ENCODE assay signal across 1 cellular context in genomic region chr18:35267809-35268208, GRCh38.
TF ChIP-seq lines count a peak whose summit lies in the region.

No MANE protein-coding gene starts in this region.

TF ChIP-seq in GM23338, 12 proteins besides CTCF, POLR2A, EP300 and RAD21:
- TF ChIP-seq ZNF462 (CRISPR knock-in tag; IDR thresholded peaks at IDR 0.05) (no peak), ZNF331 (CRISPR knock-in tag; IDR thresholded peaks at IDR 0.05; ENCODE audit: low read depth) (no peak), CREB1 (CRISPR knock-in tag; IDR thresholded peaks at IDR 0.05; ENCODE audit: low read depth) (no peak), EZH2phosphoT487 (IDR thresholded peaks at IDR 0.05; ENCODE audit: unreplicated experiment) (no peak), REST (IDR thresholded peaks at IDR 0.05; ENCODE audit: unreplicated experiment) (no peak), ETS1 (IDR thresholded peaks at IDR 0.05) (no peak), JUNB (IDR thresholded peaks at IDR 0.05; ENCODE audit: unreplicated experiment) (no peak), POLR2AphosphoS5 (IDR thresholded peaks at IDR 0.05; ENCODE audit: low read depth) (no peak), NANOG (IDR thresholded peaks at IDR 0.05; ENCODE audit: borderline replicate concordance) (no peak), ZNF114 (CRISPR knock-in tag; IDR thresholded peaks at IDR 0.05) (no peak), EZH2 (IDR thresholded peaks at IDR 0.05; ENCODE audit: low read depth, unreplicated experiment) (no peak), STAT1 (IDR thresholded peaks at IDR 0.05; ENCODE audit: unreplicated experiment) (no peak)
TF ChIP-seq in GM23338: peak in this region for 0.
